Comparison of ENCODE assay signal across 8 cellular contexts in the genomic region with DNA sequence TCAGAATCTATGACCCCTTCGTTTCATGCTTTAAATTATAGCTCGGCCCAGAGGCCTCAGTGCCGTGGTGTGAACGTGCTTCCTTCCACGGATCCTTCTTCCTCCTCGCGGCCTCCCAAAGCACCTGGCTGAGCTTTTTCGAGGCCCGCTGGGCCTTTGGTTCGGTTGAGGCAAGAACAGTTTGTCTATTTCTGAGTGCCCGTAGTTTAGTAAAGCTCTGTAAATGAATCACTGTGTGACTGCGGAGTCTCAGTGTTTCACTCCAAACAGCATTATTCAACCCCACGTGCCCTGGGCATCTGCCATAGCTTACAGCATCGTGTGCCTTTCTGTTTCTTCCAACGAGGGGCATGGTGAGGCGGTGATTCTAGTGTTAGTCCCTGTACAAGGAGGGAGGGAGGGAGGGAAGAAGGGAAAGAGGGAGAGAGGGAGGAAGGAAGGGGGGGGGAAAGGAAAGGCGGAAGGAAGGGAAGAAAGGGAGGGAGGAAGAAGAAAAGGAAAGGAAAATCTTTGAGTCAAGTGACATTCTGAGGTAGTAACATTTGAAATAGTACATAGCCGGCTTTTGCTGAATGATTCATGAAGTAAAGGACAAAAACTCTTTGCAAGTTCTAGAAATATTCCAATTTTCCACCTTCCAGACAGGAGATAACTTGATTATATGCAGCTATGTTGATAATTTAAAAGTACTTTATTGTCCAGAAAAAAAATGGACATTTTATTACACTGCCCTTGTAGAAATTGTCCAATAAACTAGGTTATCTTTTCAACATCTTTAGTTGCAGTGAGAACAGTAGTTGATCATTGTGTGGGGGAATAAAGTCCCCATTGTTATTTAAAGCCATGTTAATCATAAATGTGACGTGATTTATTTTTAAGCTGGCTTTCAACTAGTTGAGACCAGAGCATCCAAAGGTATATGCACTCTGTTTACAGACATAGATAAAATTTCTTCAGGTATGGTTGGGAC. TPM values are rescaled to one million over a fixed set of nuclear protein-coding genes. Genes with fewer than 3 reads are reported as not detected.
DNase-seq lines count a peak whose midpoint lies in the region; ATAC-seq and TF ChIP-seq lines count a peak whose summit lies in the region.

No MANE protein-coding gene starts in this region.

- H3K4me3 Mint-ChIP-seq in activated T-cell treated with anti-CD3 and anti-CD28 coated beads, Interleukin-2, amount 50 U/mL, for 72 hours: peak overlapping the region; percentile 88 to 94

- H3K79me2 ChIP-seq in DOHH2 (ENCODE audit: control insufficient read depth, low read length) (peaks cover 41% of the 10 kb centered on the region), osteoblast (ENCODE audit: insufficient read depth, low read length) (no peaks in the 10 kb centered on the region)

- peaks cover 29% of the 10 kb centered on the region for H3K4me1 Mint-ChIP-seq in activated T-cell treated with anti-CD3 and anti-CD28 coated beads, Interleukin-2, amount 50 U/mL, for 72 hours (ENCODE audit: low read depth)

- H3K27ac ChIP-seq in DOHH2 (ENCODE audit: low read depth, low read length) (peak overlapping the region; percentile 74), osteoblast (ENCODE audit: low read depth, low read length) (no peak overlapping the region)

- no peaks in the 10 kb centered on the region; the same call in 1 of the 2 replicates for H4K20me1 ChIP-seq in DOHH2 (ENCODE audit: control insufficient read depth, insufficient read depth, low read depth, low read length)
- H4K20me1 ChIP-seq in osteoblast (ENCODE audit: insufficient read depth, low read length): no peaks in the 10 kb centered on the region

- no peak for TF ChIP-seq CTCF in DOHH2 (IDR thresholded peaks at IDR 0.05; ENCODE audit: low read depth, low read length, poor library complexity, severe bottlenecking)
- no peak for TF ChIP-seq CTCF in osteoblast (IDR thresholded peaks at IDR 0.05; ENCODE audit: extremely low read depth, low read depth, low read length)

- H3K4me1 ChIP-seq in DOHH2 (ENCODE audit: control insufficient read depth, low read length) (peaks cover 50% of the 10 kb centered on the region), osteoblast (ENCODE audit: insufficient read depth, low read length) (peaks cover 10% of the 10 kb centered on the region)

- H3K27me3 ChIP-seq in DOHH2 (ENCODE audit: control insufficient read depth, low read length): no peaks in the 10 kb centered on the region
- peaks cover 67% of the 10 kb centered on the region for H3K27me3 ChIP-seq in osteoblast (ENCODE audit: insufficient read depth, low read length)

- peaks cover 8% of the 10 kb centered on the region; the same call in 1 of the 2 replicates for H3F3A ChIP-seq in DOHH2 (ENCODE audit: control insufficient read depth, insufficient read depth)

- H3K4me2 ChIP-seq in DOHH2 (ENCODE audit: low read length): peak overlapping the region; percentile 95
- H3K4me2 ChIP-seq in osteoblast (ENCODE audit: insufficient read depth, low read length): peak overlapping the region; percentile 86

- peak in 1 of 2 donors; percentile 14 for ATAC-seq in activated T-cell treated with anti-CD3 and anti-CD28 coated beads, Interleukin-2, amount 50 U/mL, for 72 hours (replicated peaks in 1 of 2)
- ATAC-seq in HG02981 (IDR thresholded peaks at IDR 0.05; ENCODE audit: unreplicated experiment) (no peak), HG03439 (IDR thresholded peaks at IDR 0.05; ENCODE audit: unreplicated experiment) (no peak), HG03095 (IDR thresholded peaks at IDR 0.05; ENCODE audit: unreplicated experiment) (no peak)

- no peaks in the 10 kb centered on the region for H3K9me2 ChIP-seq in DOHH2 (replicated peaks; ENCODE audit: control insufficient read depth, low read length)

- H2AFZ ChIP-seq in osteoblast (ENCODE audit: low read length): peak overlapping the region; percentile 90

- peak overlapping the region; percentile 61 for H3K27ac Mint-ChIP-seq in activated T-cell treated with anti-CD3 and anti-CD28 coated beads, Interleukin-2, amount 50 U/mL, for 72 hours

- peak overlapping the region; percentile 93 for H3K4me3 ChIP-seq in DOHH2 (ENCODE audit: low read length)
- H3K4me3 ChIP-seq in osteoblast (ENCODE audit: insufficient read depth, low read length): peak overlapping the region; percentile 72

- H3K36me3 ChIP-seq in DOHH2 (ENCODE audit: control insufficient read depth, low read length) (peaks cover 29% of the 10 kb centered on the region), osteoblast (ENCODE audit: insufficient read depth, low read length) (no peaks in the 10 kb centered on the region)

- DNase-seq in NCI-H1092 (lab: John Stamatoyannopoulos, UW) (peak; percentile 71), glomerular visceral epithelial cell (ENCODE audit: extremely low spot score) (peak; percentile 44), osteoblast (ENCODE audit: insufficient read length, low spot score, missing footprints) (peak; percentile 88)
- peak; percentile 23 to 32 for DNase-seq in activated T-cell treated with anti-CD3 and anti-CD28 coated beads, Interleukin-2, amount 50 U/mL, for 72 hours

- H3K9me3 ChIP-seq in DOHH2 (ENCODE audit: control insufficient read depth, insufficient read depth, low read length) (no peaks in the 10 kb centered on the region), osteoblast (ENCODE audit: low read depth, low read length) (no peaks in the 10 kb centered on the region)

- H3K9me3 Mint-ChIP-seq in activated T-cell treated with anti-CD3 and anti-CD28 coated beads, Interleukin-2, amount 50 U/mL, for 72 hours: no peaks in the 10 kb centered on the region

- H3K36me3 Mint-ChIP-seq in activated T-cell treated with anti-CD3 and anti-CD28 coated beads, Interleukin-2, amount 50 U/mL, for 72 hours (ENCODE audit: insufficient read depth in 2 of 2): no peaks in the 10 kb centered on the region

- H3K27me3 Mint-ChIP-seq in activated T-cell treated with anti-CD3 and anti-CD28 coated beads, Interleukin-2, amount 50 U/mL, for 72 hours (ENCODE audit: low read depth): peaks cover 18% of the 10 kb centered on the region

RNA-seq across cellular contexts. Expression of a gene that starts 1.2 kb away (rescaled TPM):
- total RNA-seq in activated T-cell treated with anti-CD3 and anti-CD28 coated beads, Interleukin-2, amount 50 U/mL, for 72 hours: 1 to 10 TPM; 1.4 to 2.4 TPM
- total RNA-seq in osteoblast: 0.59 and 1.1 TPM in 2 replicates

Comparison
In these comparisons a context has a peak if more than half of its experiments do, and no peak if none do; other contexts are left out.
1. DNase-seq: peak in every context shown above with its lines; median percentile 88 in osteoblast; 71 in NCI-H1092; 44 in glomerular visceral epithelial cell; 28 in activated T-cell treated with anti-CD3 and anti-CD28 coated beads, Interleukin-2, amount 50 U/mL, for 72 hours.